In the genomic region with DNA sequence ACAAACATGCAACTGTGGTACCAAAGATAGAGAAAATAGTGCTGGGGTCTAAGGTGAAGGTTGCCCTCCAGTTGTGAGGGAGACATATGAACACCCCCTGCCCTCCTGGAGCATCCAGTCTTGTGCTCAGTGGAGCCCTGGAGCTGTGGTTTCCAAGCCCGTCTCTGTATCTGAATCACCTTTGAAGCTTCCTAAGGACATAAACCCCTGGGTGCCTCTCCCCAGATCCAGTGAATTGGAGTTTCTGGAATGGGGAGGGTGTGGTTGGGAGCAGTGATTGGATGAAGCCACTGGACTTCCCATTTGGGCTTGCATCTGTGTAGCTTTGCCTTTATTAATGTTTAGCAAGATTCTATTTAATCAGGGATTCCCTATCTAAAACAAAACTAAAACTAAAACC, we compare ENCODE assay signal across 16 cellular contexts.
"Had no signal": no experiment of that assay in that cellular context is flagged by ENCODE, and none has a peak within 500 bp of the region (broad histone marks: within the 10 kb centered on the region; RNA-seq: fewer than 3 reads in every experiment).

No MANE protein-coding gene starts in this region.

- DNase-seq: activated naive CD8-positive, alpha-beta T cell treated with anti-CD3 and anti-CD28 coated beads, Interleukin-2, amount 10 ng/mL, durations not matched to agents 7 days and 5 days; foreskin melanocyte; head of caudate nucleus; immature natural killer cell; nucleus accumbens; right cardiac atrium; trophoblast cell had no signal

- H3K9me3 Mint-ChIP-seq: central memory CD8-positive, alpha-beta T cell; stimulated activated naive CD8-positive, alpha-beta T cell treated with anti-CD3 and anti-CD28 coated beads, Interleukin-15, Interleukin-2, amounts not matched to agents 100 ng/mL and 50 ng/mL, for 24 hours had no signal

- H3K27ac Mint-ChIP-seq: activated naive CD8-positive, alpha-beta T cell treated with anti-CD3 and anti-CD28 coated beads, Interleukin-2, amount 10 ng/mL, durations not matched to agents 7 days and 5 days; activated T-helper 1 cell treated with anti-CD3 and anti-CD28 coated beads, Interleukin-12 subunit alpha, Interleukin-12 subunit beta, Interleukin-2, Interleukin-4 antibody, amounts not matched to agents 30 ng/mL and 10 ng/mL and 1 ng/mL, durations not matched to agents 14 hours and 24 hours and 36 hours; nephron; stimulated activated naive CD8-positive, alpha-beta T cell treated with anti-CD3 and anti-CD28 coated beads, Interleukin-15, Interleukin-2, amounts not matched to agents 100 ng/mL and 50 ng/mL, for 24 hours had no signal

- H3K36me3 ChIP-seq: brain microvascular endothelial cell, esophagus muscularis mucosa, prostate gland, suprapubic skin had no signal

- H3K27ac ChIP-seq: brain microvascular endothelial cell, coronary artery, esophagus muscularis mucosa, prostate gland, suprapubic skin had no signal

- H3K36me3 Mint-ChIP-seq: immature natural killer cell had no signal

- H3K4me3 ChIP-seq: coronary artery, esophagus muscularis mucosa, prostate gland, suprapubic skin had no signal

- H3K27me3 Mint-ChIP-seq: activated naive CD8-positive, alpha-beta T cell treated with anti-CD3 and anti-CD28 coated beads, Interleukin-2, amount 10 ng/mL, durations not matched to agents 7 days and 5 days; central memory CD8-positive, alpha-beta T cell; stimulated activated naive CD8-positive, alpha-beta T cell treated with anti-CD3 and anti-CD28 coated beads, Interleukin-15, Interleukin-2, amounts not matched to agents 100 ng/mL and 50 ng/mL, for 24 hours had no signal

- H3K4me1 ChIP-seq: esophagus muscularis mucosa, prostate gland, suprapubic skin had no signal

- H3K9me3 ChIP-seq: esophagus muscularis mucosa, prostate gland, suprapubic skin had no signal

- ATAC-seq: right cardiac atrium had no signal

- H3K4me3 Mint-ChIP-seq: activated naive CD8-positive, alpha-beta T cell treated with anti-CD3 and anti-CD28 coated beads, Interleukin-2, amount 10 ng/mL, durations not matched to agents 7 days and 5 days; activated T-helper 1 cell treated with anti-CD3 and anti-CD28 coated beads, Interleukin-12 subunit alpha, Interleukin-12 subunit beta, Interleukin-2, Interleukin-4 antibody, amounts not matched to agents 30 ng/mL and 10 ng/mL and 1 ng/mL, durations not matched to agents 14 hours and 24 hours and 36 hours; central memory CD8-positive, alpha-beta T cell; immature natural killer cell; nephron; stimulated activated naive CD8-positive, alpha-beta T cell treated with anti-CD3 and anti-CD28 coated beads, Interleukin-15, Interleukin-2, amounts not matched to agents 100 ng/mL and 50 ng/mL, for 24 hours had no signal

- H3K27me3 ChIP-seq: brain microvascular endothelial cell, esophagus muscularis mucosa, suprapubic skin had no signal
